Comparison of ENCODE assay signal across 8 cellular contexts in genomic region chr6:8102122-8102958, GRCh38. TPM values are rescaled to one million over a fixed set of nuclear protein-coding genes. Genes with fewer than 3 reads are reported as not detected.
DNase-seq lines count a peak whose midpoint lies in the region; ATAC-seq and TF ChIP-seq lines count a peak whose summit lies in the region.

TSS of gene EEF1E1 (minus strand) at chr6:8102548. CDS start at chr6:8102521, 27 bp downstream.

- H3K4me3 ChIP-seq in HUES48 (ENCODE audit: low read depth, low read length) (peak within 1 kb of the TSS; percentile 82), NT2/D1 (ENCODE audit: insufficient read length, low read depth) (peak within 1 kb of the TSS; percentile 88), endodermal cell (ENCODE audit: low read length) (peak within 1 kb of the TSS; percentile 90)

- BruUV-seq in Calu3 (replicated peaks; lab: Mats Ljungman, UMichigan): no TSS peak

- peak; percentile 100 for ATAC-seq in GM21423 (IDR thresholded peaks at IDR 0.05; ENCODE audit: unreplicated experiment)
- peak; percentile 98 for ATAC-seq in activated CD8-positive, alpha-beta memory T cell treated with anti-CD3 and anti-CD28 coated beads, Interleukin-2, amount 10 ng/mL, durations not matched to agents 7 days and 5 days

- peak within 1 kb of the TSS; percentile 80 for H3K4me3 Mint-ChIP-seq in Calu3 (ENCODE audit: low read depth, unreplicated experiment)
- peak within 1 kb of the TSS; percentile 96 for H3K4me3 Mint-ChIP-seq in activated CD8-positive, alpha-beta memory T cell treated with anti-CD3 and anti-CD28 coated beads, Interleukin-2, amount 10 ng/mL, durations not matched to agents 7 days and 5 days
- H3K4me3 Mint-ChIP-seq in endodermal cell: peak within 1 kb of the TSS; percentile 85

- no peaks in the 10 kb centered on the region for H3K9me3 ChIP-seq in HUES48 (ENCODE audit: control insufficient read depth, insufficient read depth, low read length)
- no peaks in the 10 kb centered on the region for H3K9me3 ChIP-seq in NT2/D1 (ENCODE audit: insufficient read depth, low read length)
- H3K9me3 ChIP-seq in endodermal cell (ENCODE audit: control insufficient read depth, low read length): peaks cover 7% of the 10 kb centered on the region

- H3K27ac Mint-ChIP-seq in Calu3 (ENCODE audit: unreplicated experiment) (peak within 1 kb of the TSS; percentile 83), endodermal cell (peak within 1 kb of the TSS; percentile 95)
- H3K27ac Mint-ChIP-seq in activated CD8-positive, alpha-beta memory T cell treated with anti-CD3 and anti-CD28 coated beads, Interleukin-2, amount 10 ng/mL, durations not matched to agents 7 days and 5 days: peak within 1 kb of the TSS; percentile 96

- CTCF ChIA-PET in Calu3 (lab: Charles Lee): interaction anchor here (0.6 to 1.6 kb wide), 7 partner anchors 17 to 1284 kb away, joined by 3 to 11 read pairs (median 5); partner anchors contain the start of gene BLOC1S5
- CTCF ChIA-PET in activated CD8-positive, alpha-beta memory T cell treated with anti-CD3 and anti-CD28 coated beads, Interleukin-2, amount 10 ng/mL, durations not matched to agents 7 days and 5 days (lab: Charles Lee): interaction anchor here (1.2 to 1.8 kb wide), 4 partner anchors 36 to 117 kb away, joined by 3 to 11 read pairs (median 6); partner anchors contain the start of gene BLOC1S5

- H3K27ac ChIP-seq in HUES48 (ENCODE audit: low read depth, low read length): peak within 1 kb of the TSS; percentile 87
- H3K27ac ChIP-seq in endodermal cell (ENCODE audit: low read depth, low read length): no peak within 1 kb of the TSS

- H3K9ac ChIP-seq in HUES48 (ENCODE audit: low read depth, low read length) (peak within 1 kb of the TSS; percentile 93), NT2/D1 (ENCODE audit: insufficient read length, low read depth) (peak within 1 kb of the TSS; percentile 93), endodermal cell (ENCODE audit: extremely low read depth, low read length, poor library complexity, severe bottlenecking) (peak within 1 kb of the TSS; percentile 59)

- peaks cover 42% of the 10 kb centered on the region for H3K36me3 Mint-ChIP-seq in Calu3 (ENCODE audit: insufficient read depth, unreplicated experiment)
- peaks cover 12% of the 10 kb centered on the region for H3K36me3 Mint-ChIP-seq in activated CD8-positive, alpha-beta memory T cell treated with anti-CD3 and anti-CD28 coated beads, Interleukin-2, amount 10 ng/mL, durations not matched to agents 7 days and 5 days
- peaks cover 14% of the 10 kb centered on the region for H3K36me3 Mint-ChIP-seq in endodermal cell (ENCODE audit: low read depth)

- DNase-seq in Calu3 (peak; percentile 86), NT2/D1 (ENCODE audit: low read depth, low spot score) (peak; percentile 85), endodermal cell (peak; percentile 99), mesenteric fat pad (ENCODE audit: low spot score) (peak; percentile 97)
- peak; percentile 98 for DNase-seq in activated CD8-positive, alpha-beta memory T cell treated with anti-CD3 and anti-CD28 coated beads, Interleukin-2, amount 10 ng/mL, durations not matched to agents 7 days and 5 days
- DNase-seq in stimulated activated CD8-positive, alpha-beta memory T cell treated with anti-CD3 and anti-CD28 coated beads, Interleukin-15, amount 100 ng/mL, for 1 hour (ENCODE audit: low read depth): peak; percentile 99

- peaks cover 7% of the 10 kb centered on the region; the same call in 1 of the 2 replicates for H3K4me1 ChIP-seq in HUES48 (ENCODE audit: control insufficient read depth, insufficient read depth, low read length)
- no peaks in the 10 kb centered on the region for H3K4me1 ChIP-seq in NT2/D1 (ENCODE audit: insufficient read depth, insufficient read length)
- H3K4me1 ChIP-seq in endodermal cell (ENCODE audit: control insufficient read depth, insufficient read depth, low read length): no peaks in the 10 kb centered on the region

- TF ChIP-seq CTCF in Calu3 (IDR thresholded peaks at IDR 0.05; ENCODE audit: unreplicated experiment) (no peak), endodermal cell (conservative IDR thresholded peaks at IDR 0.05) (no peak)

- H3K27me3 ChIP-seq in HUES48 (ENCODE audit: control insufficient read depth, insufficient read depth, low read length) (no peaks in the 10 kb centered on the region), NT2/D1 (ENCODE audit: insufficient read depth, insufficient read length) (no peaks in the 10 kb centered on the region), endodermal cell (ENCODE audit: control insufficient read depth, insufficient read depth, low read length, poor library complexity, severe bottlenecking) (peaks cover 7% of the 10 kb centered on the region)

- 1 to 4% methylated on average over 12 to 43 of the region's 43 CpGs for WGBS in endodermal cell (ENCODE audit: insufficient coverage in 1 of 2, insufficient read length in 1 of 2), 2 experiments

- H3K36me3 ChIP-seq in HUES48 (ENCODE audit: control insufficient read depth, insufficient read depth, low read length) (peaks cover 26% of the 10 kb centered on the region), NT2/D1 (ENCODE audit: insufficient read depth, insufficient read length, low read length) (peaks cover 28% of the 10 kb centered on the region), endodermal cell (ENCODE audit: control insufficient read depth, insufficient read depth, low read length) (peaks cover 10% of the 10 kb centered on the region)

- H3K9me3 Mint-ChIP-seq in Calu3 (ENCODE audit: low read depth, unreplicated experiment) (peaks cover 2% of the 10 kb centered on the region), endodermal cell (peaks cover 2% of the 10 kb centered on the region)
- no peaks in the 10 kb centered on the region for H3K9me3 Mint-ChIP-seq in activated CD8-positive, alpha-beta memory T cell treated with anti-CD3 and anti-CD28 coated beads, Interleukin-2, amount 10 ng/mL, durations not matched to agents 7 days and 5 days (ENCODE audit: low read depth)

- intact Hi-C loops in Calu3 (cut with micrococcal nuclease; ENCODE audit: unreplicated experiment): no loop called here

- H3K4me1 Mint-ChIP-seq in Calu3 (ENCODE audit: low read depth, unreplicated experiment) (peaks cover 12% of the 10 kb centered on the region), endodermal cell (peaks cover 9% of the 10 kb centered on the region)
- H3K4me1 Mint-ChIP-seq in activated CD8-positive, alpha-beta memory T cell treated with anti-CD3 and anti-CD28 coated beads, Interleukin-2, amount 10 ng/mL, durations not matched to agents 7 days and 5 days: peaks cover 31% of the 10 kb centered on the region

- no peaks in the 10 kb centered on the region for H3K27me3 Mint-ChIP-seq in Calu3 (ENCODE audit: unreplicated experiment)
- peaks cover 8% of the 10 kb centered on the region for H3K27me3 Mint-ChIP-seq in activated CD8-positive, alpha-beta memory T cell treated with anti-CD3 and anti-CD28 coated beads, Interleukin-2, amount 10 ng/mL, durations not matched to agents 7 days and 5 days
- H3K27me3 Mint-ChIP-seq in endodermal cell (ENCODE audit: insufficient read depth): peaks cover 6% of the 10 kb centered on the region

RNA-seq across cellular contexts. Expression of gene EEF1E1, which starts in this region (rescaled TPM):
- total RNA-seq in Calu3 (2022) (38.8 and 41.5 TPM in 2 replicates), endodermal cell (10 to 100 TPM; 41.5 to 46.6 TPM), mesenteric fat pad (12.7 TPM)
- total RNA-seq in activated CD8-positive, alpha-beta memory T cell treated with anti-CD3 and anti-CD28 coated beads, Interleukin-2, amount 10 ng/mL, durations not matched to agents 7 days and 5 days: 10 to 100 TPM; 32.1 to 47.1 TPM
- polyA plus RNA-seq in endodermal cell (2013, experiment 1 of 2): 65.3 TPM
- 61.7 TPM for polyA plus RNA-seq in endodermal cell (2013, experiment 2 of 2)
